ENCODE assay signal across 1 cellular context in the genomic region with DNA sequence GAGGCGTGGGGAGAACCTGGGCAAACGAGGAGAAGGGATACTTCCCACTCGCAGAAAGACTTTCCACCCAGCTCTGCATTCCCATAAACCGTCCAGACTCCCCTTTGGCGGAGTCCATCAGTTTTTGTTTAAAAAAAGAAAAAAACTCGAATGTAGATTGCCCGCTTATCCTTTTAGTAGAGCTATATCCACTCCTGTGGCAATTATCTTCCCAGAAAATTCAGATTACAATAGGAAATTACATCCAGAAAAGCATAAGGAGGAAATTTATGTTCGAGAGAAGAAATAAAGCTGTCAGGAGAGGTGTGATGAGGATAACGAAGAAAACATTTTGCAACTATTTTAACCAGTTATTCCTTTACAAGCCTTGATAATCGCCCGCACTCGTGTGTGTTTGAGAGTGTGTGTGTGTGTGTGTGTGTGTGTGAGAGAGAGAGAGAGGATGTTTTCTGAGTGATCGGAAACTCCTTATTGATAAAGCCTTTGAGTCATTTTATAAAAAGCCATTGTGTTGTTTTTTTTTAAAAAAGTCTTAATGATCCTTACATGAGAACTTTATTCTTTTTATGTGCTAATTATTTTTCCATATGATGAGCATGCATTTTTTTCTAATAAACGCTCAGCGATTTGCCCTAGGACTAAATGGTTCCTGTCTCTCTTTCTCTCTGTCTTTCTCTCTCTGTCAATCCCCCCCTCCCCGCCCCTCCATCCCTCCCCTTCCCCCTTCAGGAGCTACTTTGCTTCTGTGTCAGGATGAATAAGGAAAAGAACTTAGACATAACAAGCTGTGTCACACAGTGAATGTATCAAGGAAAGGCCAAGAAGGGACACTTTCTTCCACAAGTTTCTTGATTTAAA.
TF ChIP-seq lines count a peak whose summit lies in the region.

No MANE protein-coding gene starts in this region.

TF ChIP-seq in WTC11, 78 proteins besides CTCF, POLR2A, EP300 and RAD21 (continued from another document):
- TF ChIP-seq, protein P1, sequence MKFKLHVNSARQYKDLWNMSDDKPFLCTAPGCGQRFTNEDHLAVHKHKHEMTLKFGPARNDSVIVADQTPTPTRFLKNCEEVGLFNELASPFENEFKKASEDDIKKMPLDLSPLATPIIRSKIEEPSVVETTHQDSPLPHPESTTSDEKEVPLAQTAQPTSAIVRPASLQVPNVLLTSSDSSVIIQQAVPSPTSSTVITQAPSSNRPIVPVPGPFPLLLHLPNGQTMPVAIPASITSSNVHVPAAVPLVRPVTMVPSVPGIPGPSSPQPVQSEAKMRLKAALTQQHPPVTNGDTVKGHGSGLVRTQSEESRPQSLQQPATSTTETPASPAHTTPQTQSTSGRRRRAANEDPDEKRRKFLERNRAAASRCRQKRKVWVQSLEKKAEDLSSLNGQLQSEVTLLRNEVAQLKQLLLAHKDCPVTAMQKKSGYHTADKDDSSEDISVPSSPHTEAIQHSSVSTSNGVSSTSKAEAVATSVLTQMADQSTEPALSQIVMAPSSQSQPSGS (CRISPR knock-in tag; IDR thresholded peaks at IDR 0.05; ENCODE audit: borderline replicate concordance, low read depth) = no peak
- no peak for TF ChIP-seq SMAD3 (CRISPR knock-in tag; IDR thresholded peaks at IDR 0.05; ENCODE audit: borderline replicate concordance)
